ENCODE assay signal across 13 cellular contexts in the genomic region with DNA sequence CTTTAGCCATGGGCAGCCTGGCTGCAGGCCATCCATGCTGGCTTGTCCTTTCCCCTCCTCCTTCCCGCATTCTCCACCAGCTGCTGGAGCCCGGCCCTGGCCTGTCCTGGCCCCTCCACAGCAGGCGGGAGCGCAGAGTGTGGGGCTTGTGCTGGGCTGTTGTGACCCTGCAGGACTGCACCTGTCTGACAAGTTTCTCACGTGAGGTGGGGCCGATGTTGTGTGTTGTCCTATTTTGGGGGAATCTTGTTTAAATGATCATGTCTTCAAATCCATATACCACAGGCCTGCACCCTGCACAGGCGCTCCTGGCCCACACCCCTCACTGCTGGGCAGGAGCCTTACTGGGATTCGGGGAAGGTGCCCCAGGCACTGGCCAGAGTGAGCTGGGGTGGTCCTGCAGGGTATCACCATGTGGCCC. TPM values are rescaled to one million over a fixed set of nuclear protein-coding genes. Genes with fewer than 3 reads are reported as not detected.
A peak's percentile ranks its signal among the peaks of the same experiment; 100 is the strongest.
DNase-seq lines count a peak whose midpoint lies in the region; ATAC-seq lines count a peak whose summit lies in the region.
"Had no signal": no experiment of that assay in that cellular context is flagged by ENCODE, and none has a peak within 500 bp of the region (broad histone marks: within the 10 kb centered on the region; RNA-seq: fewer than 3 reads in every experiment).

No MANE protein-coding gene starts in this region.

- no peak overlapping the region for H3K4me3 Mint-ChIP-seq in stimulated activated naive CD8-positive, alpha-beta T cell treated with anti-CD3 and anti-CD28 coated beads, Interleukin-15, Interleukin-2, amounts not matched to agents 100 ng/mL and 50 ng/mL, for 24 hours
- H3K4me3 Mint-ChIP-seq in activated naive CD8-positive, alpha-beta T cell treated with anti-CD3 and anti-CD28 coated beads, Interleukin-2, amount 10 ng/mL, durations not matched to agents 7 days and 5 days: no peak overlapping the region

- H3K9me3 Mint-ChIP-seq in stimulated activated naive CD8-positive, alpha-beta T cell treated with anti-CD3 and anti-CD28 coated beads, Interleukin-15, Interleukin-2, amounts not matched to agents 100 ng/mL and 50 ng/mL, for 24 hours: no peaks in the 10 kb centered on the region
- no peaks in the 10 kb centered on the region for H3K9me3 Mint-ChIP-seq in activated naive CD8-positive, alpha-beta T cell treated with anti-CD3 and anti-CD28 coated beads, Interleukin-2, amount 10 ng/mL, durations not matched to agents 7 days and 5 days

- no peak for DNase-seq in stimulated activated naive CD8-positive, alpha-beta T cell treated with anti-CD3 and anti-CD28 coated beads, Interleukin-15, Interleukin-2, amounts not matched to agents 100 U/mL and 50 U/mL, for 24 hours
- no peak for DNase-seq in activated naive CD8-positive, alpha-beta T cell treated with anti-CD3 and anti-CD28 coated beads, Interleukin-2, amount 10 ng/mL, durations not matched to agents 7 days and 5 days
- DNase-seq in mesenteric fat pad (ENCODE audit: low spot score) (peak; percentile 41), COLO829 (ENCODE audit: low spot score) (no peak)
- no peak for DNase-seq in stimulated activated CD4-positive, alpha-beta T cell treated with anti-CD3 and anti-CD28 coated beads, Interleukin-15, amount 100 ng/mL, for 24 hours
- DNase-seq: activated gamma-delta T cell, cortex of kidney, glutamatergic neuron, NCI-H2029 treated with DMSO at 0.1 percent for 48 hours, NCI-H526, SJCRH30 had no signal

- peaks cover 55% of the 10 kb centered on the region for H3K4me1 Mint-ChIP-seq in stimulated activated naive CD8-positive, alpha-beta T cell treated with anti-CD3 and anti-CD28 coated beads, Interleukin-15, Interleukin-2, amounts not matched to agents 100 ng/mL and 50 ng/mL, for 24 hours (ENCODE audit: low read depth)
- peaks cover 36% of the 10 kb centered on the region for H3K4me1 Mint-ChIP-seq in activated naive CD8-positive, alpha-beta T cell treated with anti-CD3 and anti-CD28 coated beads, Interleukin-2, amount 10 ng/mL, durations not matched to agents 7 days and 5 days

- ATAC-seq in stimulated activated naive CD8-positive, alpha-beta T cell treated with anti-CD3 and anti-CD28 coated beads, Interleukin-15, Interleukin-2, amounts not matched to agents 100 U/mL and 50 U/mL, for 24 hours: no peak
- no peak for ATAC-seq in activated naive CD8-positive, alpha-beta T cell treated with anti-CD3 and anti-CD28 coated beads, Interleukin-2, amount 10 ng/mL, durations not matched to agents 7 days and 5 days (ENCODE audit: low read depth)
- ATAC-seq in GM18519 (IDR thresholded peaks at IDR 0.05; ENCODE audit: low FRiP score, unreplicated experiment): no peak

- peak overlapping the region; percentile 99 for H3K27ac Mint-ChIP-seq in stimulated activated naive CD8-positive, alpha-beta T cell treated with anti-CD3 and anti-CD28 coated beads, Interleukin-15, Interleukin-2, amounts not matched to agents 100 ng/mL and 50 ng/mL, for 24 hours
- peak overlapping the region; percentile 34 for H3K27ac Mint-ChIP-seq in activated naive CD8-positive, alpha-beta T cell treated with anti-CD3 and anti-CD28 coated beads, Interleukin-2, amount 10 ng/mL, durations not matched to agents 7 days and 5 days

- POLR2A ChIA-PET in activated naive CD8-positive, alpha-beta T cell treated with anti-CD3 and anti-CD28 coated beads, Interleukin-2, amount 10 ng/mL, durations not matched to agents 7 days and 5 days (lab: Charles Lee): interaction anchor here (1.3 kb wide), 1 partner anchor 30 kb away, joined by 5 read pairs; a partner anchor contains a TSS

- no peaks in the 10 kb centered on the region for H3K27me3 Mint-ChIP-seq in stimulated activated naive CD8-positive, alpha-beta T cell treated with anti-CD3 and anti-CD28 coated beads, Interleukin-15, Interleukin-2, amounts not matched to agents 100 ng/mL and 50 ng/mL, for 24 hours
- H3K27me3 Mint-ChIP-seq in activated naive CD8-positive, alpha-beta T cell treated with anti-CD3 and anti-CD28 coated beads, Interleukin-2, amount 10 ng/mL, durations not matched to agents 7 days and 5 days: no peaks in the 10 kb centered on the region

- H3K36me3 Mint-ChIP-seq in stimulated activated naive CD8-positive, alpha-beta T cell treated with anti-CD3 and anti-CD28 coated beads, Interleukin-15, Interleukin-2, amounts not matched to agents 100 ng/mL and 50 ng/mL, for 24 hours (ENCODE audit: low read depth): peaks cover 37% of the 10 kb centered on the region
- peaks cover 5% of the 10 kb centered on the region for H3K36me3 Mint-ChIP-seq in activated naive CD8-positive, alpha-beta T cell treated with anti-CD3 and anti-CD28 coated beads, Interleukin-2, amount 10 ng/mL, durations not matched to agents 7 days and 5 days

RNA-seq across cellular contexts. Expression of a gene that starts 30.4 kb away (rescaled TPM):
- total RNA-seq in activated naive CD8-positive, alpha-beta T cell treated with anti-CD3 and anti-CD28 coated beads, Interleukin-2, amount 10 ng/mL, durations not matched to agents 7 days and 5 days: 10 to 100 TPM; 47.2 to 49.1 TPM
- total RNA-seq in mesenteric fat pad: 24.5 TPM

RNA-seq across cellular contexts. Expression of a gene that starts 54.8 kb away (rescaled TPM):
- 10 to 100 TPM; 90.8 to 94.9 TPM for total RNA-seq in activated naive CD8-positive, alpha-beta T cell treated with anti-CD3 and anti-CD28 coated beads, Interleukin-2, amount 10 ng/mL, durations not matched to agents 7 days and 5 days
- total RNA-seq in mesenteric fat pad: 30.8 TPM
